In genomic region chr3:127820221-127820870, GRCh38 we compare ENCODE assay signal across 7 cellular contexts. TPM values are rescaled to one million over a fixed set of nuclear protein-coding genes. Genes with fewer than 3 reads are reported as not detected.
DNase-seq lines count a peak whose midpoint lies in the region; ATAC-seq, FAIRE-seq and TF ChIP-seq lines count a peak whose summit lies in the region.

No MANE protein-coding gene starts in this region.

- H3K9me1 ChIP-seq in endothelial cell of umbilical vein (replicated peaks; ENCODE audit: control insufficient read depth, extremely low read depth, insufficient read depth, low read length): no peaks in the 10 kb centered on the region

- H3K27ac ChIP-seq in endothelial cell of umbilical vein (ENCODE audit: insufficient read depth, low read depth, low read length) (peak overlapping the region; percentile 44), small intestine (ENCODE audit: low read depth in 1 of 2, low read length in 1 of 2) (peak overlapping the region; percentile 80 to 90)

- WGBS in small intestine, 3 donors: 16 to 27% (median 16%) methylated on average over 10 of the region's 10 CpGs

- H4K20me1 ChIP-seq in endothelial cell of umbilical vein (replicated peaks; ENCODE audit: control insufficient read depth, extremely low read depth, insufficient read depth, low read length): no peaks in the 10 kb centered on the region

- dilution Hi-C loops in endothelial cell of umbilical vein (cut with MboI; ENCODE audit: extremely low pct_ligation_motif_present, low sequenced_read_pairs): no loop called here

- CTCF ChIA-PET in endothelial cell of umbilical vein (lab: Charles Lee): interaction anchor here (1.0 to 7.1 kb wide), 11 partner anchors 12 to 139 kb away, joined by 3 to 74 read pairs (median 5); no protein-coding TSS in a partner anchor

- TF ChIP-seq CTCF in endothelial cell of umbilical vein (IDR thresholded peaks at IDR 0.05; ENCODE audit: extremely low read depth in 1 of 2, insufficient read depth in 1 of 2, low read depth in 1 of 2, low read length in 2 of 2): peak in 1 of 2 donors; percentile 6

- H3K4me2 ChIP-seq in endothelial cell of umbilical vein (ENCODE audit: insufficient read depth, low read length): peak overlapping the region; percentile 91

- H3K9me3 ChIP-seq in MG63 (no peaks in the 10 kb centered on the region), endothelial cell of umbilical vein (replicated peaks; ENCODE audit: control insufficient read depth, insufficient read depth, low read length) (no peaks in the 10 kb centered on the region), small intestine (ENCODE audit: control insufficient read depth, low read depth) (no peaks in the 10 kb centered on the region)

- H3K4me3 ChIP-seq in MG63 (peak overlapping the region; percentile 5), endothelial cell of umbilical vein (replicated peaks in 1 of 3; ENCODE audit: insufficient read depth in 1 of 3, low read depth in 1 of 3, low read length in 3 of 3) (peak overlapping the region in 1 of 3 experiments; percentile 65), small intestine (ENCODE audit: low read depth in 1 of 2, low read length in 2 of 2) (no peak overlapping the region)

- ATAC-seq in GM18861 (IDR thresholded peaks at IDR 0.05; ENCODE audit: unreplicated experiment): peak; percentile 40

- BruUV-seq in endothelial cell of umbilical vein (replicated peaks; lab: Mats Ljungman, UMichigan): no TSS peak

- H3K9ac ChIP-seq in endothelial cell of umbilical vein (replicated peaks; ENCODE audit: extremely low read depth, insufficient read depth, low read length): no peak overlapping the region

- DNase-seq in MG63 (peak; percentile 49), endothelial cell of umbilical vein (ENCODE audit: low read depth, low spot score) (no peak), small intestine (peak; percentile 67), globus pallidus (ENCODE audit: low spot score) (no peak), urothelium cell line (ENCODE audit: low spot score) (no peak), SW480 (ENCODE audit: low spot score) (no peak)

- H3K27me3 ChIP-seq in MG63 (no peaks in the 10 kb centered on the region), endothelial cell of umbilical vein (ENCODE audit: control insufficient read depth in 2 of 2, insufficient read depth in 2 of 2, low read length in 2 of 2) (no peaks in the 10 kb centered on the region), small intestine (ENCODE audit: control insufficient read depth in 2 of 2, insufficient read depth in 2 of 2, low read length in 2 of 2) (no peaks in the 10 kb centered on the region)

- H3K79me2 ChIP-seq in endothelial cell of umbilical vein (ENCODE audit: control insufficient read depth, insufficient read depth, low read length): peaks cover 32% of the 10 kb centered on the region

- TF ChIP-seq POLR2A in endothelial cell of umbilical vein (IDR thresholded peaks at IDR 0.05; ENCODE audit: low read depth, low read length): no peak

- H3K4me1 ChIP-seq in endothelial cell of umbilical vein (ENCODE audit: control insufficient read depth, extremely low read depth, insufficient read depth, low read length): peaks cover 23% of the 10 kb centered on the region
- H3K4me1 ChIP-seq in small intestine (ENCODE audit: control insufficient read depth in 2 of 2, insufficient read depth in 1 of 2, low read depth in 1 of 2, low read length in 1 of 2): peaks cover 18 to 23% of the 10 kb centered on the region in 2 donors

- H2AFZ ChIP-seq in endothelial cell of umbilical vein (ENCODE audit: low read depth, low read length): peak overlapping the region; percentile 36

- POLR2A ChIA-PET in endothelial cell of umbilical vein (lab: Charles Lee): no interaction called here

- peak; percentile 55 for FAIRE-seq in endothelial cell of umbilical vein (lab: Jason Lieb, UNC)
- no peak for FAIRE-seq in small intestine (lab: Jason Lieb, UNC)
- no peak for FAIRE-seq in urothelium cell line (lab: Jason Lieb, UNC)

- H3K36me3 ChIP-seq in MG63 (peaks cover 35% of the 10 kb centered on the region), endothelial cell of umbilical vein (ENCODE audit: control insufficient read depth in 2 of 2, extremely low read depth in 1 of 2, insufficient read depth in 2 of 2, low read length in 2 of 2) (peaks cover 0 to 2% of the 10 kb centered on the region in 2 experiments), small intestine (ENCODE audit: control insufficient read depth in 2 of 2, insufficient read depth in 2 of 2, low read length in 2 of 2) (no peaks in the 10 kb centered on the region)

- intact Hi-C loops in endothelial cell of umbilical vein (cut with micrococcal nuclease): loop anchor here (2.0 kb wide), 3 partner anchors 72 to 124 kb away; no protein-coding TSS in a partner anchor

TF ChIP-seq in endothelial cell of umbilical vein, 7 proteins besides CTCF, POLR2A, EP300 and RAD21:
- no peak for TF ChIP-seq EZH2 (IDR thresholded peaks at IDR 0.05; ENCODE audit: borderline replicate concordance, low read depth, low read length, severe bottlenecking)

RNA-seq across cellular contexts. Expression of gene MGLL, which starts 2.0 kb away (rescaled TPM):
- 28.8 and 29.0 TPM in 2 replicates for total RNA-seq in MG63 (2014; rRNA removed; shearing (Covaris generic); ENCODE audit: low replicate concordance)
- 60.2 and 60.9 TPM in 2 replicates for total RNA-seq in endothelial cell of umbilical vein
- polyA plus RNA-seq in endothelial cell of umbilical vein (23.3 and 30.7 TPM in 2 replicates), small intestine (10 to 100 TPM; 42.4 to 47.2 (median 43.8) TPM)
- 34.5 TPM in 2 replicates for polyA plus RNA-seq in endothelial cell of umbilical vein (2011; cell fraction: cytosol; rRNA removed)
- 20.1 and 28.9 TPM in 2 replicates for polyA plus RNA-seq in endothelial cell of umbilical vein (2011; cell fraction: nucleus; rRNA removed)
- 39.7 and 61.6 TPM in 2 replicates for polyA plus RNA-seq in endothelial cell of umbilical vein (2012)
- 58.9 and 59.2 TPM in 2 replicates for polyA minus RNA-seq in endothelial cell of umbilical vein
- polyA minus RNA-seq in endothelial cell of umbilical vein (2011; cell fraction: cytosol; rRNA and poly(A)+ RNA removed): 15.8 TPM
- 22.9 and 25.8 TPM in 2 replicates for polyA minus RNA-seq in endothelial cell of umbilical vein (2011; cell fraction: nucleus; rRNA and poly(A)+ RNA removed)

Comparison
In these comparisons a context has a peak if more than half of its experiments do, and no peak if none do; other contexts are left out.
1. DNase-seq: peak in MG63 (single experiment) and small intestine (single experiment); none in endothelial cell of umbilical vein (single experiment), globus pallidus (single experiment), urothelium cell line (single experiment) and SW480 (single experiment).